ENCODE assay signal across 27 cellular contexts in genomic region chr1:207745285-207745684, GRCh38. TPM values are rescaled to one million over a fixed set of nuclear protein-coding genes. Genes with fewer than 3 reads are reported as not detected.
DNase-seq lines count a peak whose midpoint lies in the region; ATAC-seq, FAIRE-seq and TF ChIP-seq lines count a peak whose summit lies in the region.
"Had no signal": no experiment of that assay in that cellular context is flagged by ENCODE, and none has a peak within 500 bp of the region (broad histone marks: within the 10 kb centered on the region; RNA-seq: fewer than 3 reads in every experiment).

No MANE protein-coding gene starts in this region.

- DNase-seq in AG08395 (ENCODE audit: low spot score) (peak; percentile 19), LHCN-M2 (ENCODE audit: low read depth) (peak; percentile 48), K562 (ENCODE audit: extremely low read depth in 1 of 4, low spot score in 3 of 4) (no peak), hepatic stellate cell (ENCODE audit: low spot score) (peak; percentile 17), mesendoderm (no peak), iPS-NIHi11 (ENCODE audit: low spot score) (no peak)
- DNase-seq in effector CD4-positive, alpha-beta T cell = no peak
- DNase-seq: activated CD4-positive, alpha-beta T cell treated with anti-CD3 and anti-CD28 coated beads, Interleukin-2, amount 10 ng/mL, durations not matched to agents 7 days and 5 days; activated CD8-positive, alpha-beta memory T cell treated with anti-CD3 and anti-CD28 coated beads, Interleukin-2, amount 10 ng/mL, durations not matched to agents 7 days and 5 days; CD8-positive, alpha-beta memory T cell; DMS79 treated with DMSO at 0.1 percent for 48 hours; effector memory CD4-positive, alpha-beta T cell; head of caudate nucleus; left ventricle myocardium superior; mucosa of descending colon; NCI-H1436; NCI-H510A treated with DMSO at 0.1 percent for 48 hours; stimulated activated CD4-positive, alpha-beta T cell treated with anti-CD3 and anti-CD28 coated beads, Interleukin-1b, Interleukin-23, amount 100 ng/mL, for 48 hours; T-helper 17 cell had no signal

- FAIRE-seq in K562 (lab: Jason Lieb, UNC) = no peak
- FAIRE-seq: urothelium cell line had no signal

- H4K5ac ChIP-seq in mesendoderm (ENCODE audit: low read length) = no peak overlapping the region

- H3K36me3 ChIP-seq in K562 (ENCODE audit: control insufficient read depth, insufficient read depth, low read length) (no peaks in the 10 kb centered on the region), mesendoderm (ENCODE audit: control insufficient read depth, insufficient read depth, low read length) (no peaks in the 10 kb centered on the region)
- H3K36me3 ChIP-seq: neural progenitor cell, prostate gland, suprapubic skin had no signal

- intact Hi-C loops in K562 (cut with micrococcal nuclease) = loop anchor here (5.0 kb wide), 1 partner anchor 723 kb away; no protein-coding TSS in a partner anchor

- no peak for TF ChIP-seq CTCF in K562 (IDR thresholded peaks at IDR 0.05 in 2 of 3, conservative IDR thresholded peaks at IDR 0.05 in 1 of 3; ENCODE audit: insufficient read depth in 2 of 3, low read depth in 1 of 3, low read length in 3 of 3)

- no peak for TF ChIP-seq EP300 in K562 (IDR thresholded peaks at IDR 0.05; ENCODE audit: low read length)

- no TSS peak for BruUV-seq in K562 (replicated peaks; lab: Mats Ljungman, UMichigan)

- POLR2A ChIA-PET in K562 (lab: Yijun Ruan, JAX) = interaction anchor here (1.3 kb wide), 1 partner anchor 98 kb away, joined by 3 read pairs; no protein-coding TSS in a partner anchor

- H3K4me1 ChIP-seq in K562 (replicated peaks in 1 of 2; ENCODE audit: control insufficient read depth in 2 of 2, insufficient read depth in 2 of 2, low read length in 2 of 2) (peaks cover 16 to 58% of the 10 kb centered on the region in 2 experiments), mesendoderm (ENCODE audit: control insufficient read depth, low read depth, low read length) (no peaks in the 10 kb centered on the region)
- H3K4me1 ChIP-seq: neural progenitor cell, suprapubic skin had no signal

- H4K8ac ChIP-seq in mesendoderm (ENCODE audit: low read depth, low read length) = no peak overlapping the region

- in situ Hi-C loops in K562 (cut with MboI) = no loop called here

- no peaks in the 10 kb centered on the region for H3K9me1 ChIP-seq in K562 (ENCODE audit: control insufficient read depth, insufficient read depth, low read length)

- CTCF ChIA-PET in K562 (lab: Yijun Ruan, JAX; ENCODE audit: low intra/inter-chr PET ratio) = no interaction called here

- no peak overlapping the region for H2AK5ac ChIP-seq in mesendoderm (ENCODE audit: low read length)

- no peak for TF ChIP-seq POLR2A in K562 (conservative IDR thresholded peaks at IDR 0.05)

- H3K9ac ChIP-seq in K562 (ENCODE audit: insufficient read depth in 1 of 2, low read depth in 2 of 2, low read length in 2 of 2) = peak overlapping the region in 1 of 2 experiments; percentile 83; a peak in 1 of 4 replicates
- H3K9ac ChIP-seq in mesendoderm (ENCODE audit: low read length) = no peak overlapping the region
- H3K9ac ChIP-seq: neural progenitor cell had no signal

- H4K20me1 ChIP-seq in K562 (replicated peaks; ENCODE audit: control insufficient read depth, insufficient read depth, low read length) = no peaks in the 10 kb centered on the region

- no peak overlapping the region for H2BK15ac ChIP-seq in mesendoderm (replicated peaks; ENCODE audit: low read depth)

- H3K23ac ChIP-seq in mesendoderm (ENCODE audit: low read length) = no peak overlapping the region

- H3K4me2 ChIP-seq in K562 (ENCODE audit: insufficient read depth, low read length) = no peak overlapping the region
- no peak overlapping the region for H3K4me2 ChIP-seq in mesendoderm (ENCODE audit: low read length)
- H3K4me2 ChIP-seq: GM23338, neural progenitor cell had no signal

- no peak overlapping the region for H3K4me3 ChIP-seq in K562
- H3K4me3 ChIP-seq in mesendoderm (ENCODE audit: low read length) = no peak overlapping the region
- H3K4me3 ChIP-seq: GM23338, mucosa of descending colon, neural progenitor cell, prostate gland, suprapubic skin had no signal

- no peak overlapping the region for H3K18ac ChIP-seq in mesendoderm (ENCODE audit: low read length)

- H2AFZ ChIP-seq in K562 (ENCODE audit: low read depth, low read length) = peak overlapping the region; percentile 81
- H2AFZ ChIP-seq: GM23338, neural progenitor cell had no signal

- H3K27ac ChIP-seq in K562 (ENCODE audit: extremely low read depth, low read depth, low read length) (peak overlapping the region; percentile 80; the same call in 2 of the 3 replicates), mesendoderm (ENCODE audit: low read depth, low read length) (no peak overlapping the region)
- H3K27ac ChIP-seq: neural progenitor cell, prostate gland, suprapubic skin, VCaP had no signal

- no peaks in the 10 kb centered on the region for H3K9me3 ChIP-seq in K562 (replicated peaks; ENCODE audit: control insufficient read depth, insufficient read depth, low read depth, low read length)
- H3K9me3 ChIP-seq: mucosa of descending colon, prostate gland, suprapubic skin had no signal

- H2BK120ac ChIP-seq in mesendoderm (ENCODE audit: low read depth, low read length) = no peak overlapping the region

- TF ChIP-seq RAD21 in K562 (CRISPR knock-in tag; conservative IDR thresholded peaks at IDR 0.05 in 1 of 2, IDR thresholded peaks at IDR 0.05 in 1 of 2) = no peak

- ATAC-seq in K562 (no peak), GM18867 (IDR thresholded peaks at IDR 0.05; ENCODE audit: unreplicated experiment) (no peak)
- ATAC-seq: activated CD8-positive, alpha-beta memory T cell treated with anti-CD3 and anti-CD28 coated beads, Interleukin-2, amount 10 ng/mL, durations not matched to agents 7 days and 5 days; esophagus mucosa; GM23338; left ventricle myocardium superior; mucosa of descending colon; T-helper 17 cell had no signal

- H3K79me1 ChIP-seq in mesendoderm (ENCODE audit: low read length) = no peaks in the 10 kb centered on the region

- H3K27me3 ChIP-seq in K562 (ENCODE audit: control insufficient read depth in 2 of 2, insufficient read depth in 2 of 2, low read length in 2 of 2) (no peaks in the 10 kb centered on the region), mesendoderm (ENCODE audit: insufficient read depth, low read length, poor library complexity) (no peaks in the 10 kb centered on the region)
- H3K27me3 ChIP-seq: neural progenitor cell, suprapubic skin had no signal

- H3K4ac ChIP-seq in mesendoderm (ENCODE audit: low read depth, low read length) = no peak overlapping the region

- H3K56ac ChIP-seq in mesendoderm (ENCODE audit: low read length) = no peak overlapping the region

- H3K79me2 ChIP-seq in K562 (ENCODE audit: control insufficient read depth, insufficient read depth, low read length) = peaks cover 24% of the 10 kb centered on the region
- no peaks in the 10 kb centered on the region for H3K79me2 ChIP-seq in mesendoderm (ENCODE audit: control insufficient read depth, insufficient read depth, low read length)

- H2BK5ac ChIP-seq in mesendoderm (ENCODE audit: low read length) = no peak overlapping the region

- 7% methylated on average over 1 of the region's 1 CpG for WGBS in K562 (ENCODE audit: insufficient coverage, low coverage, missing lambda C conversion rate)
- no CpG with 5 or more reads among the region's 1 CpG for WGBS in mesendoderm (ENCODE audit: extremely low coverage, insufficient coverage, low lambda C conversion rate)

TF ChIP-seq in K562, 482 proteins besides CTCF, POLR2A, EP300 and RAD21 (continues in another document):
- TF ChIP-seq PKNOX1 (IDR thresholded peaks at IDR 0.05) (0 out of 2 replicates have a peak, but pooled peaks have one; percentile 4), ARID3B (CRISPR knock-in tag; IDR thresholded peaks at IDR 0.05; ENCODE audit: borderline replicate concordance) (no peak)

RNA-seq across cellular contexts. Expression of gene CD46, which starts 6.6 kb away (rescaled TPM):
- total RNA-seq in LHCN-M2 (2014; rRNA removed) (68.5 and 72.6 TPM in 2 replicates), K562 (2014; rRNA removed) (87.9 and 94.5 TPM in 2 replicates), K562 (2014; rRNA removed; fragmentation: Illumina TruSeq; extraction: Trizol) (156 and 168 TPM in 2 replicates), K562 (2015; rRNA removed; fragmentation: Illumina TruSeq; extraction: Trizol) (126 and 151 TPM in 2 replicates), K562 (2021) (143 and 156 TPM in 2 replicates)
- 26.2 TPM for polyA plus RNA-seq in LHCN-M2 (2012)
- total RNA-seq in K562 (2011; cell fraction: chromatin; rRNA removed; ENCODE audit: low replicate concordance) = 356 and 908 TPM in 2 replicates
- total RNA-seq in K562 (2011; cell fraction: nucleolus; rRNA removed) = 170 and 219 TPM in 2 replicates
- 411 and 563 TPM in 2 replicates for total RNA-seq in K562 (2011; cell fraction: nucleoplasm; rRNA removed)
- polyA plus RNA-seq in K562 (2011; rRNA removed) (374 and 391 TPM in 2 replicates), K562 (2014; fragmentation: Illumina TruSeq; extraction: Trizol) (149 and 205 TPM in 2 replicates), K562 (2014; fragmentation: Nextera tagmentation; extraction: Ambion mirVana) (100 to 1,000 TPM; 143 to 220 TPM), K562 (2014; rRNA removed) (183 and 199 TPM in 2 replicates)
- 28.4 and 93.7 TPM in 2 replicates for polyA plus RNA-seq in K562 (2011; cell fraction: cytosol; rRNA removed)
- polyA plus RNA-seq in K562 (2011; cell fraction: nucleus; rRNA removed) = 370 and 950 TPM in 2 replicates
- polyA plus RNA-seq in K562 (2012) = 91.8 and 133 TPM in 2 replicates
- 160 and 229 TPM in 2 replicates for polyA minus RNA-seq in K562 (2011; rRNA and poly(A)+ RNA removed)
- polyA minus RNA-seq in K562 (2011; cell fraction: cytosol; rRNA and poly(A)+ RNA removed) = 73.7 and 85.6 TPM in 2 replicates
- polyA minus RNA-seq in K562 (2011; cell fraction: nucleus; rRNA and poly(A)+ RNA removed) = 188 and 382 TPM in 2 replicates
- 62.1 TPM for polyA plus RNA-seq in mesendoderm (2013, experiment 1 of 2)
- polyA plus RNA-seq in mesendoderm (2013, experiment 2 of 2) = 61.8 TPM

Comparison
In these comparisons a context has a peak if more than half of its experiments do, and no peak if none do; other contexts are left out.
1. DNase-seq: peak in AG08395 (single experiment), LHCN-M2 (single experiment) and hepatic stellate cell (single experiment); none in K562 (0 of 4), mesendoderm (single experiment), iPS-NIHi11 (single experiment) and effector CD4-positive, alpha-beta T cell (single experiment).